In the genomic region with DNA sequence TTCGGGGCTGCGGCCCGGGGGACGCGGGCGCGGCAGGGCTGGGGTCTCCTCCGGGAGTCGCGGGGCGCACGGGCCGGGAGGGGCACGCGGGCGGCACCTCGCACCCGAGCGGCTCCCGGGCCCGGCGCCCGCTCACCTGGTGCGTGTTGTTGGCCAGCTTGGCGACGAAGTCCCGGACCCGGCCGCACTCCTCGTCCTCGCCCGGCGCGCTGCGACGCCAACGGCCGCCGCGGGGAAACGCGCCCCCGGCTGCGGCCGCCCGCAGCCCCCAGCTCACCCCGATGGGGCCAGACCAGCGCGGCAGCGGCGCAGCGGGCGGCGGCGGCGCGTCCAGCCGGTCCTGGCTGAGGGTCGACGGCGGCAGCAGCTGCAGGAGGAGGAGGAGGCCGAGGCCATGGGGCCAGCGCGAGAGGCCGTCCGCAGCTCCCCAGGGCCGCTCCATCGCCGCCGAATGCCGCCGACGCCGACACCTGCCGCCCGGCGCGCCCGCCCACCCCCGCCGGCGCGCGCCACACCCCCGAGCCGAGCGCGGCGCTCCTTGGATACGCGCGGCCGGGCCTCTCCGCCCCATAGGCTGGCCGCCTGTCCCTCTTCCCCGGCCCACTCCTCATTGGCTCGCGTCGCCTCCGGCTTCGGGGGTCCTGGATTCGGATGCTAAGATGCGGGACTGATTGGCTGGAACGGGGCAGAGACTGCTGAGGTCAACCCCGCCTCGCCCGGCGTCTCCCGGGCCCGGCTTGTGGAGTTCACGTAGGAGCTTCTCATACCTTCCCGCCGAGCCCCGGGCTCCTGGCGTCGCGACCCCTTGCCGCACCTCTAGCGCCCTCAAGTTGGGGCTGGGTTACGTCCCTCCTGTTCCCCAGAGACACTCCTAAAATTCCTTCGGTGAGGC, we compare ENCODE assay signal across 1 cellular context.
TF ChIP-seq lines count a peak whose summit lies in the region.

TSS of gene SORT1 (minus strand) at position 468 of the 892 bp plus-strand sequence. CDS start at position 442, 26 bp downstream.

TF ChIP-seq in HepG2, 621 proteins besides CTCF, POLR2A, EP300 and RAD21 (continued from another document and continues in another):
- TF ChIP-seq PBX3 (CRISPR knock-in tag; IDR thresholded peaks at IDR 0.05; ENCODE audit: borderline replicate concordance) (no peak), ZBTB4 (CRISPR knock-in tag; IDR thresholded peaks at IDR 0.05; ENCODE audit: borderline replicate concordance) (no peak), HOXA5 (CRISPR knock-in tag; IDR thresholded peaks at IDR 0.05) (0 out of 2 replicates have a peak, but pooled peaks have one; percentile 45), ZMYM2 (CRISPR knock-in tag; IDR thresholded peaks at IDR 0.05) (no peak), GZF1 (CRISPR knock-in tag; IDR thresholded peaks at IDR 0.05) (no peak), WIZ (CRISPR knock-in tag; IDR thresholded peaks at IDR 0.05) (no peak), KDM5A (IDR thresholded peaks at IDR 0.05; ENCODE audit: borderline replicate concordance, low read length) (no peak), ZNF564 (CRISPR knock-in tag; IDR thresholded peaks at IDR 0.05) (no peak), ZNF124 (CRISPR knock-in tag; IDR thresholded peaks at IDR 0.05) (peak; percentile 78; the same call in 1 of the 2 replicates), ZGPAT (CRISPR knock-in tag; IDR thresholded peaks at IDR 0.05) (0 out of 2 replicates have a peak, but pooled peaks have one; percentile 47), ZNF101 (CRISPR knock-in tag; IDR thresholded peaks at IDR 0.05; ENCODE audit: borderline replicate concordance, low read depth) (no peak), PHF20 (CRISPR knock-in tag; IDR thresholded peaks at IDR 0.05) (no peak), RBM22 (optimal IDR thresholded peaks at IDR 0.05; ENCODE audit: low read length) (no peak), TSC22D2 (CRISPR knock-in tag; IDR thresholded peaks at IDR 0.05; ENCODE audit: borderline replicate concordance) (no peak), GMEB1 (CRISPR knock-in tag; IDR thresholded peaks at IDR 0.05; ENCODE audit: borderline replicate concordance) (peak; percentile 76), SOX6 (IDR thresholded peaks at IDR 0.05) (no peak), SOX6 (CRISPR knock-in tag; IDR thresholded peaks at IDR 0.05) (peak; percentile 49; the same call in 1 of the 2 replicates), IKZF1 (IDR thresholded peaks at IDR 0.05) (no peak), MAF1 (CRISPR knock-in tag; IDR thresholded peaks at IDR 0.05; ENCODE audit: borderline replicate concordance) (no peak), RAD51 (IDR thresholded peaks at IDR 0.05; ENCODE audit: borderline replicate concordance) (no peak), ATF1 (CRISPR knock-in tag; IDR thresholded peaks at IDR 0.05) (peak; percentile 82), ZNF121 (CRISPR knock-in tag; IDR thresholded peaks at IDR 0.05) (peak; percentile 65; the same call in 1 of the 2 replicates), KMT2B (CRISPR knock-in tag; IDR thresholded peaks at IDR 0.05) (peak; percentile 71; the same call in 1 of the 2 replicates), HOXA3 (CRISPR knock-in tag; IDR thresholded peaks at IDR 0.05) (peak; percentile 10; the same call in 1 of the 2 replicates), EEA1 (CRISPR knock-in tag; IDR thresholded peaks at IDR 0.05; ENCODE audit: borderline replicate concordance) (no peak), ZNF510 (CRISPR knock-in tag; IDR thresholded peaks at IDR 0.05; ENCODE audit: low read depth) (no peak), MTF1 (CRISPR knock-in tag; IDR thresholded peaks at IDR 0.05) (no peak), E2F1 (CRISPR knock-in tag; IDR thresholded peaks at IDR 0.05) (peak; percentile 50; the same call in 1 of the 2 replicates), PRDM15 (CRISPR knock-in tag; IDR thresholded peaks at IDR 0.05) (no peak), ZNF501 (CRISPR knock-in tag; IDR thresholded peaks at IDR 0.05) (peak; percentile 78; the same call in 1 of the 2 replicates), ZNF766 (CRISPR knock-in tag; IDR thresholded peaks at IDR 0.05; ENCODE audit: borderline replicate concordance) (no peak), ZFP82 (CRISPR knock-in tag; IDR thresholded peaks at IDR 0.05; ENCODE audit: borderline replicate concordance) (no peak), SAFB2 (CRISPR knock-in tag; IDR thresholded peaks at IDR 0.05; ENCODE audit: borderline replicate concordance, low read depth) (no peak), ARNT2 (CRISPR knock-in tag; IDR thresholded peaks at IDR 0.05; ENCODE audit: low read depth) (peak; percentile 49; the same call in 1 of the 2 replicates)
- TF ChIP-seq, protein P1, sequence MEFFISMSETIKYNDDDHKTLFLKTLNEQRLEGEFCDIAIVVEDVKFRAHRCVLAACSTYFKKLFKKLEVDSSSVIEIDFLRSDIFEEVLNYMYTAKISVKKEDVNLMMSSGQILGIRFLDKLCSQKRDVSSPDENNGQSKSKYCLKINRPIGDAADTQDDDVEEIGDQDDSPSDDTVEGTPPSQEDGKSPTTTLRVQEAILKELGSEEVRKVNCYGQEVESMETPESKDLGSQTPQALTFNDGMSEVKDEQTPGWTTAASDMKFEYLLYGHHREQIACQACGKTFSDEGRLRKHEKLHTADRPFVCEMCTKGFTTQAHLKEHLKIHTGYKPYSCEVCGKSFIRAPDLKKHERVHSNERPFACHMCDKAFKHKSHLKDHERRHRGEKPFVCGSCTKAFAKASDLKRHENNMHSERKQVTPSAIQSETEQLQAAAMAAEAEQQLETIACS (CRISPR knock-in tag; IDR thresholded peaks at IDR 0.05) = no peak; the same call in 1 of the 2 replicates
- TF ChIP-seq, protein P2, sequence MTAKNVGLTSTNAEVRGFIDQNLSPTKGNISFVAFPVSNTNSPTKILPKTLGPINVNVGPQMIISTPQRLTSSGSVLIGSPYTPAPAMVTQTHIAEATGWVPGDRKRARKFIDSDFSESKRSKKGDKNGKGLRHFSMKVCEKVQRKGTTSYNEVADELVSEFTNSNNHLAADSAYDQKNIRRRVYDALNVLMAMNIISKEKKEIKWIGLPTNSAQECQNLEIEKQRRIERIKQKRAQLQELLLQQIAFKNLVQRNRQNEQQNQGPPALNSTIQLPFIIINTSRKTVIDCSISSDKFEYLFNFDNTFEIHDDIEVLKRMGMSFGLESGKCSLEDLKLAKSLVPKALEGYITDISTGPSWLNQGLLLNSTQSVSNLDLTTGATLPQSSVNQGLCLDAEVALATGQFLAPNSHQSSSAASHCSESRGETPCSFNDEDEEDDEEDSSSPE (CRISPR knock-in tag; IDR thresholded peaks at IDR 0.05) = 0 out of 2 replicates have a peak, but pooled peaks have one; percentile 38
- TF ChIP-seq, protein P3, sequence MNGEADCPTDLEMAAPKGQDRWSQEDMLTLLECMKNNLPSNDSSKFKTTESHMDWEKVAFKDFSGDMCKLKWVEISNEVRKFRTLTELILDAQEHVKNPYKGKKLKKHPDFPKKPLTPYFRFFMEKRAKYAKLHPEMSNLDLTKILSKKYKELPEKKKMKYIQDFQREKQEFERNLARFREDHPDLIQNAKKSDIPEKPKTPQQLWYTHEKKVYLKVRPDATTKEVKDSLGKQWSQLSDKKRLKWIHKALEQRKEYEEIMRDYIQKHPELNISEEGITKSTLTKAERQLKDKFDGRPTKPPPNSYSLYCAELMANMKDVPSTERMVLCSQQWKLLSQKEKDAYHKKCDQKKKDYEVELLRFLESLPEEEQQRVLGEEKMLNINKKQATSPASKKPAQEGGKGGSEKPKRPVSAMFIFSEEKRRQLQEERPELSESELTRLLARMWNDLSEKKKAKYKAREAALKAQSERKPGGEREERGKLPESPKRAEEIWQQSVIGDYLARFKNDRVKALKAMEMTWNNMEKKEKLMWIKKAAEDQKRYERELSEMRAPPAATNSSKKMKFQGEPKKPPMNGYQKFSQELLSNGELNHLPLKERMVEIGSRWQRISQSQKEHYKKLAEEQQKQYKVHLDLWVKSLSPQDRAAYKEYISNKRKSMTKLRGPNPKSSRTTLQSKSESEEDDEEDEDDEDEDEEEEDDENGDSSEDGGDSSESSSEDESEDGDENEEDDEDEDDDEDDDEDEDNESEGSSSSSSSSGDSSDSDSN (CRISPR knock-in tag; IDR thresholded peaks at IDR 0.05) = no peak; the same call in 1 of the 2 replicates
